In the genomic region with DNA sequence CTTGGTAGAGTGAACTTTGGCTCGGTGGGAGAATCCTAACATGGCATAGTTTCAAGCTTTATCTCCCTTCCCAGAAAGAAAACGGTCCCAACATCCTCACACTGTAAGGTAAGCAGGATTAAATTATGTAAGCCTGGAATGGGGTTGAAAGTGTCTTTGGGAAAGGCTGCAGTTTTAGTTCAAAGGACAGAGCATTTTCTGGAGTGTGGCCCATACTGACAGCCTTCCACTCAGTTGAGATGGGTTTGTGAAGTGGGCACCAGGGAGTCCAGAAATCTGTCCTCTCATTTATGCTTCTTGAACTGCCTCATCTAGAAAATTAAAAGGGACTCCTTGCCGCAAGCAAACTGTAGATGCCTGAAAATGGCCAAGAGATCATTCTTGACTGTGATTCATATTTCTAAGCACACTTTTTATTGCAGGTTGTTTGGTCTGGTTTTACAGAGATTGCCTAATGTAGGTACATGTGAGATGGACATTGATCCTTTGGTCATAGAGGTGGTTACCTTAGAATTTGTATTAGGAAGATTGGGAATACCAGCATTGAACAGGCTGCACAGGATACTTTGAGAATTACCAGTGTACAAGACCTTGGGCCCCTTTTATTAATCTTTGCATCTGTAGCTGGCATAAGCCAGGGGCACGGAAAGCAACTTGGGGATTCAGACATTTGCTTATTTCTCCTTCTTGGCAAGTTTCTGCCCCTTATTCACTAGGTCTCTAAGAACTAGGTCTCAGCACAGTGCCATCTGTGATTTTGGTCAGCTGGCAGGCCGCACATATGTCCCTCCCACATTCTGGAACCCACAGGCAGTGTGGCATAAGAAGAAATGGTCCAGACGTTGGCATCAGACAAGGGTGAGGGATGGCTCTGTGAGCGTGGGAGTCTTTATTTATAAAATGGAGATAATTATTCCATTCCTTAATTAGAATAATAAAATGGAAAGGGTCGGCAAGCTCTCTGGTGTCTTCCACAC, we compare ENCODE assay signal across 21 cellular contexts.
DNase-seq lines count a peak whose midpoint lies in the region; ATAC-seq, FAIRE-seq and TF ChIP-seq lines count a peak whose summit lies in the region.
"Had no signal": no experiment of that assay in that cellular context is flagged by ENCODE, and none has a peak within 500 bp of the region (broad histone marks: within the 10 kb centered on the region; RNA-seq: fewer than 3 reads in every experiment).

No MANE protein-coding gene starts in this region.

- no peaks in the 10 kb centered on the region for H3K4me1 ChIP-seq in small intestine (ENCODE audit: control insufficient read depth in 2 of 2, insufficient read depth in 1 of 2, low read depth in 1 of 2, low read length in 1 of 2)
- H3K4me1 ChIP-seq: BE2C had no signal

- DNase-seq in G401 (ENCODE audit: low spot score) = peak; percentile 82
- peak; percentile 76 for DNase-seq in cerebellar cortex (ENCODE audit: low spot score)
- DNase-seq in left colon = no peak
- peak; percentile 13 for DNase-seq in small intestine
- DNase-seq in posterior vena cava (ENCODE audit: low spot score) = no peak
- DNase-seq in HT-29 (ENCODE audit: low spot score) = no peak
- DNase-seq in type B pancreatic cell (ENCODE audit: extremely low spot score, unreplicated experiment) = no peak
- DNase-seq: ACHN; BE2C; CD4-positive, alpha-beta T cell; GDM1; HCEC 1CT had no signal

- H3K27ac ChIP-seq in small intestine (ENCODE audit: low read depth in 1 of 2, low read length in 1 of 2) = no peak overlapping the region
- H3K27ac ChIP-seq: HL-60 had no signal

- intact Hi-C loops in left colon (cut with DNase I, micrococcal nuclease) (no loop called here), posterior vena cava (cut with DNase I) (no loop called here)

- no peaks in the 10 kb centered on the region for H3K27me3 Mint-ChIP-seq in type B pancreatic cell
- H3K27me3 Mint-ChIP-seq: CD4-positive, alpha-beta T cell had no signal

- H3K4me3 ChIP-seq in small intestine (ENCODE audit: low read depth in 1 of 2, low read length in 2 of 2) = no peak overlapping the region
- H3K4me3 ChIP-seq: GM23338 had no signal

- no peaks in the 10 kb centered on the region for H3K4me1 Mint-ChIP-seq in type B pancreatic cell (ENCODE audit: unreplicated experiment)
- H3K4me1 Mint-ChIP-seq: GM23338 had no signal

- in situ Hi-C loops in G401 (cut with HindIII; ENCODE audit: low sequenced_read_pairs) = no loop called here

- H3K27ac Mint-ChIP-seq in type B pancreatic cell = no peak overlapping the region
- H3K27ac Mint-ChIP-seq: CD4-positive, alpha-beta T cell; GM23338 had no signal

- H3K36me3 ChIP-seq in small intestine (ENCODE audit: control insufficient read depth in 2 of 2, insufficient read depth in 2 of 2, low read length in 2 of 2) = no peaks in the 10 kb centered on the region

- H3K9me3 Mint-ChIP-seq in type B pancreatic cell = peaks cover 7% of the 10 kb centered on the region

- WGBS in small intestine, 3 donors = 79 to 88% (median 88%) methylated on average over 8 of the region's 8 CpGs

- ATAC-seq in left colon = peak; percentile 95
- ATAC-seq: GM23338 had no signal

- no peak overlapping the region for H3K4me3 Mint-ChIP-seq in type B pancreatic cell
- H3K4me3 Mint-ChIP-seq: CD4-positive, alpha-beta T cell; GM23338 had no signal

- no peak for FAIRE-seq in small intestine (lab: Jason Lieb, UNC)
- FAIRE-seq: A204.1, D721Med, GM12892, GM18507, H54, HTR-8/SVneo had no signal

- TF ChIP-seq CTCF in type B pancreatic cell (conservative IDR thresholded peaks at IDR 0.05) = no peak

- H3K36me3 Mint-ChIP-seq in type B pancreatic cell = no peaks in the 10 kb centered on the region

- no peaks in the 10 kb centered on the region for H3K9me3 ChIP-seq in small intestine (ENCODE audit: control insufficient read depth, low read depth)
- H3K9me3 ChIP-seq: BE2C, Caco-2 had no signal

- H3K27me3 ChIP-seq in small intestine (ENCODE audit: control insufficient read depth in 2 of 2, insufficient read depth in 2 of 2, low read length in 2 of 2) = no peaks in the 10 kb centered on the region
- H3K27me3 ChIP-seq: BE2C had no signal

Comparison
In these comparisons a context has a peak if more than half of its experiments do, and no peak if none do; other contexts are left out.
1. DNase-seq: peak in G401 (single experiment), cerebellar cortex (single experiment) and small intestine (single experiment); none in left colon (0 of 2), posterior vena cava (single experiment), HT-29 (single experiment) and type B pancreatic cell (single experiment).